8 cellular contexts compared by ENCODE assay signal in genomic region chr18:74148543-74149070, GRCh38.
DNase-seq lines count a peak whose midpoint lies in the region; ATAC-seq and TF ChIP-seq lines count a peak whose summit lies in the region.

No MANE protein-coding gene starts in this region.

- peak overlapping the region; percentile 94 for H3K4me3 ChIP-seq in iPS DF 6.9 (ENCODE audit: low read length)

- H3K27me3 Mint-ChIP-seq in stimulated activated naive CD8-positive, alpha-beta T cell treated with anti-CD3 and anti-CD28 coated beads, Interleukin-15, amount 100 ng/mL, for 72 hours: no peaks in the 10 kb centered on the region

- H3K27me3 ChIP-seq in iPS DF 6.9 (ENCODE audit: control insufficient read depth, insufficient read depth, low read length): no peaks in the 10 kb centered on the region

- TF ChIP-seq CTCF in VCaP (conservative IDR thresholded peaks at IDR 0.05): no peak

- ATAC-seq in GM18520 (IDR thresholded peaks at IDR 0.05; ENCODE audit: unreplicated experiment) (peak; percentile 11), HG02678 (IDR thresholded peaks at IDR 0.05; ENCODE audit: unreplicated experiment) (peak; percentile 10), HG03342 (IDR thresholded peaks at IDR 0.05; ENCODE audit: unreplicated experiment) (no peak)
- peak; percentile 16 for ATAC-seq in stimulated activated naive CD8-positive, alpha-beta T cell treated with anti-CD3 and anti-CD28 coated beads, Interleukin-15, amount 100 ng/mL, for 72 hours

- peak overlapping the region; percentile 95 for H3K27ac ChIP-seq in VCaP
- no peak overlapping the region for H3K27ac ChIP-seq in iPS DF 6.9 (ENCODE audit: low read length)

- no CpG with 5 or more reads among the region's 25 CpGs for WGBS in iPS DF 6.9 (ENCODE audit: insufficient coverage, insufficient read length)

- DNase-seq in iPS DF 6.9 (ENCODE audit: low read depth, low spot score): no peak
- no peak for DNase-seq in stimulated activated naive CD8-positive, alpha-beta T cell treated with anti-CD3 and anti-CD28 coated beads, Interleukin-15, amount 100 ng/mL, for 72 hours
- no peak for DNase-seq in kidney glomerular epithelial cell (lab: John Stamatoyannopoulos, UW)
- no peak for DNase-seq in NCI-H1092 treated with DMSO at 0.1 percent for 48 hours (lab: John Stamatoyannopoulos, UW)

- H3K4me3 Mint-ChIP-seq in stimulated activated naive CD8-positive, alpha-beta T cell treated with anti-CD3 and anti-CD28 coated beads, Interleukin-15, amount 100 ng/mL, for 72 hours: peak overlapping the region; percentile 99 to 100

- H3K9me3 ChIP-seq in iPS DF 6.9 (ENCODE audit: control insufficient read depth, insufficient read depth, low read length): no peaks in the 10 kb centered on the region

- peak overlapping the region; percentile 97 to 99 for H3K27ac Mint-ChIP-seq in stimulated activated naive CD8-positive, alpha-beta T cell treated with anti-CD3 and anti-CD28 coated beads, Interleukin-15, amount 100 ng/mL, for 72 hours

- 0 out of 2 replicates have a peak, but pooled peaks cover 2% of the 10 kb centered on the region for H3K4me1 ChIP-seq in iPS DF 6.9 (ENCODE audit: control insufficient read depth, insufficient read depth, low read length)

- H3K4me1 Mint-ChIP-seq in stimulated activated naive CD8-positive, alpha-beta T cell treated with anti-CD3 and anti-CD28 coated beads, Interleukin-15, amount 100 ng/mL, for 72 hours: peaks cover 62% of the 10 kb centered on the region

- no peaks in the 10 kb centered on the region for H3K36me3 ChIP-seq in iPS DF 6.9 (ENCODE audit: control insufficient read depth, insufficient read depth, low read length)

- no peaks in the 10 kb centered on the region for H3K9me3 Mint-ChIP-seq in stimulated activated naive CD8-positive, alpha-beta T cell treated with anti-CD3 and anti-CD28 coated beads, Interleukin-15, amount 100 ng/mL, for 72 hours
